8 cellular contexts compared by ENCODE assay signal in the genomic region with DNA sequence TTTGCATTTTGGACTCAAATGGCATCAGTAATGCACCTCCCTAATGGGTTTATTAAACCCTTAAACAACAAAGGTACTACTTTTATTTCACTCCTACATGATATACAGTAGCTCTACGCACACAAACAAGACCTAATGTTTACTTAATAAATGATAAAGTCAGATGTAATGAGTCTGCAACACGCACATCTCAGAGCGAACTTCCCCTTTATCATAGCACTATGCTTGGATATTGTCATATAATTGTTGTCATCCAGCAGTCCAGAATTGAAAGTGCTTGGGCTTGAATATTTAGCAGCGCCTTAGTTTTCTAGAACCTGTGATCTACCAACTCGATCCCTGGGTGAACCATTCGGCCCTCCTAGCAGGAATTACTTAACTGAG. TPM values are rescaled to one million over a fixed set of nuclear protein-coding genes. Genes with fewer than 3 reads are reported as not detected.
DNase-seq lines count a peak whose midpoint lies in the region; ATAC-seq and TF ChIP-seq lines count a peak whose summit lies in the region.

No MANE protein-coding gene starts in this region.

- DNase-seq in activated CD4-positive, alpha-beta T cell treated with anti-CD3 and anti-CD28 coated beads for 36 hours = no peak
- no peak for DNase-seq in activated CD4-positive, alpha-beta T cell treated with anti-CD3 and anti-CD28 coated beads for 1 hour
- peak in 1 of 2 experiments; percentile 72 for DNase-seq in HL-60 (ENCODE audit: low read depth in 1 of 2, low spot score in 1 of 2)
- no peak for DNase-seq in activated CD8-positive, alpha-beta T cell treated with anti-CD3 and anti-CD28 coated beads, Interleukin-2, amount 10 ng/mL, durations not matched to agents 7 days and 5 days
- DNase-seq in stimulated activated naive CD8-positive, alpha-beta T cell treated with anti-CD3 and anti-CD28 coated beads, Interleukin-15, amount 100 ng/mL, for 72 hours = no peak
- DNase-seq in HCEC 1CT = no peak

- H3K36me3 Mint-ChIP-seq in activated CD4-positive, alpha-beta T cell treated with anti-CD3 and anti-CD28 coated beads for 36 hours (ENCODE audit: low read depth) = peaks cover 4% of the 10 kb centered on the region
- peaks cover 27% of the 10 kb centered on the region for H3K36me3 Mint-ChIP-seq in activated CD8-positive, alpha-beta T cell treated with anti-CD3 and anti-CD28 coated beads, Interleukin-2, amount 10 ng/mL, durations not matched to agents 7 days and 5 days (ENCODE audit: low read depth)

- peaks cover 37% of the 10 kb centered on the region for H3K4me1 Mint-ChIP-seq in activated CD4-positive, alpha-beta T cell treated with anti-CD3 and anti-CD28 coated beads for 36 hours
- H3K4me1 Mint-ChIP-seq in activated CD8-positive, alpha-beta T cell treated with anti-CD3 and anti-CD28 coated beads, Interleukin-2, amount 10 ng/mL, durations not matched to agents 7 days and 5 days (ENCODE audit: low read depth) = peaks cover 34% of the 10 kb centered on the region
- H3K4me1 Mint-ChIP-seq in stimulated activated naive CD8-positive, alpha-beta T cell treated with anti-CD3 and anti-CD28 coated beads, Interleukin-15, amount 100 ng/mL, for 72 hours = peaks cover 44% of the 10 kb centered on the region

- H3K27ac Mint-ChIP-seq in activated CD4-positive, alpha-beta T cell treated with anti-CD3 and anti-CD28 coated beads for 36 hours = peak overlapping the region; percentile 86
- peak overlapping the region; percentile 85 for H3K27ac Mint-ChIP-seq in activated CD8-positive, alpha-beta T cell treated with anti-CD3 and anti-CD28 coated beads, Interleukin-2, amount 10 ng/mL, durations not matched to agents 7 days and 5 days
- H3K27ac Mint-ChIP-seq in stimulated activated naive CD8-positive, alpha-beta T cell treated with anti-CD3 and anti-CD28 coated beads, Interleukin-15, amount 100 ng/mL, for 72 hours = peak overlapping the region; percentile 98 to 99

- peak; percentile 14 for ATAC-seq in activated CD4-positive, alpha-beta T cell treated with anti-CD3 and anti-CD28 coated beads for 36 hours
- ATAC-seq in activated CD8-positive, alpha-beta T cell treated with anti-CD3 and anti-CD28 coated beads, Interleukin-2, amount 10 ng/mL, durations not matched to agents 7 days and 5 days = no peak
- peak; percentile 41 for ATAC-seq in stimulated activated naive CD8-positive, alpha-beta T cell treated with anti-CD3 and anti-CD28 coated beads, Interleukin-15, amount 100 ng/mL, for 72 hours
- ATAC-seq in GM19455 (IDR thresholded peaks at IDR 0.05; ENCODE audit: unreplicated experiment) = no peak

- POLR2A ChIA-PET in activated CD4-positive, alpha-beta T cell treated with anti-CD3 and anti-CD28 coated beads for 36 hours (lab: Charles Lee) = no interaction called here
- POLR2A ChIA-PET in activated CD8-positive, alpha-beta T cell treated with anti-CD3 and anti-CD28 coated beads, Interleukin-2, amount 10 ng/mL, durations not matched to agents 7 days and 5 days (lab: Charles Lee) = interaction anchor here (0.6 to 1.5 kb wide), 3 partner anchors 55 to 241 kb away, joined by 3 to 5 read pairs (median 5); no protein-coding TSS in a partner anchor

- H3K27me3 Mint-ChIP-seq in activated CD4-positive, alpha-beta T cell treated with anti-CD3 and anti-CD28 coated beads for 36 hours = peaks cover 6% of the 10 kb centered on the region
- H3K27me3 Mint-ChIP-seq in activated CD8-positive, alpha-beta T cell treated with anti-CD3 and anti-CD28 coated beads, Interleukin-2, amount 10 ng/mL, durations not matched to agents 7 days and 5 days (ENCODE audit: low read depth) = peaks cover 3% of the 10 kb centered on the region
- H3K27me3 Mint-ChIP-seq in stimulated activated naive CD8-positive, alpha-beta T cell treated with anti-CD3 and anti-CD28 coated beads, Interleukin-15, amount 100 ng/mL, for 72 hours = no peaks in the 10 kb centered on the region

- intact Hi-C loops in activated CD4-positive, alpha-beta T cell treated with anti-CD3 and anti-CD28 coated beads for 36 hours (cut with DNase I, micrococcal nuclease) = loop anchor here (1.0 to 10.0 kb wide), 16 partner anchors 53 to 1390 kb away; partner anchors contain the start of genes ATP12A (in 2 of the 2), MIPEP (in 1 of the 2), NUP58 (in 1 of the 2) and SPATA13 (in 1 of the 2)

- TF ChIP-seq CTCF in HL-60 (IDR thresholded peaks at IDR 0.05; ENCODE audit: insufficient read depth, low read length) = no peak

- peak overlapping the region; percentile 74 for H3K4me3 Mint-ChIP-seq in activated CD4-positive, alpha-beta T cell treated with anti-CD3 and anti-CD28 coated beads for 36 hours
- H3K4me3 Mint-ChIP-seq in activated CD8-positive, alpha-beta T cell treated with anti-CD3 and anti-CD28 coated beads, Interleukin-2, amount 10 ng/mL, durations not matched to agents 7 days and 5 days = peak overlapping the region; percentile 91
- H3K4me3 Mint-ChIP-seq in stimulated activated naive CD8-positive, alpha-beta T cell treated with anti-CD3 and anti-CD28 coated beads, Interleukin-15, amount 100 ng/mL, for 72 hours = peak overlapping the region; percentile 75 to 99

- no peaks in the 10 kb centered on the region for H3K27me3 ChIP-seq in HL-60 (ENCODE audit: insufficient read depth, poor library complexity, severe bottlenecking)

- H3K4me3 ChIP-seq in HL-60 (replicated peaks; ENCODE audit: insufficient read depth, low read length) = peak overlapping the region; percentile 53
- H3K4me3 ChIP-seq in iPS-11a (ENCODE audit: low read depth, low read length) = peak overlapping the region; percentile 90

- CTCF ChIA-PET in activated CD4-positive, alpha-beta T cell treated with anti-CD3 and anti-CD28 coated beads for 36 hours (lab: Charles Lee) = interaction anchor here (0.6 to 1.7 kb wide), 2 partner anchors 30 to 237 kb away, joined by 3 to 6 read pairs; no protein-coding TSS in a partner anchor
- CTCF ChIA-PET in activated CD8-positive, alpha-beta T cell treated with anti-CD3 and anti-CD28 coated beads, Interleukin-2, amount 10 ng/mL, durations not matched to agents 7 days and 5 days (lab: Charles Lee) = interaction anchor here (1.0 kb wide), 1 partner anchor 247 kb away, joined by 3 read pairs; no protein-coding TSS in a partner anchor

- peak overlapping the region; percentile 99 for H3K27ac ChIP-seq in HL-60 (replicated peaks)

- no peaks in the 10 kb centered on the region for H3K9me3 Mint-ChIP-seq in activated CD4-positive, alpha-beta T cell treated with anti-CD3 and anti-CD28 coated beads for 36 hours (ENCODE audit: low read depth)
- no peaks in the 10 kb centered on the region for H3K9me3 Mint-ChIP-seq in activated CD8-positive, alpha-beta T cell treated with anti-CD3 and anti-CD28 coated beads, Interleukin-2, amount 10 ng/mL, durations not matched to agents 7 days and 5 days (ENCODE audit: insufficient read depth)
- no peaks in the 10 kb centered on the region for H3K9me3 Mint-ChIP-seq in stimulated activated naive CD8-positive, alpha-beta T cell treated with anti-CD3 and anti-CD28 coated beads, Interleukin-15, amount 100 ng/mL, for 72 hours

RNA-seq across cellular contexts. Expression of gene PARP4, which starts 0.8 kb away (rescaled TPM):
- total RNA-seq in activated CD4-positive, alpha-beta T cell treated with anti-CD3 and anti-CD28 coated beads for 36 hours = 10 to 100 TPM; 24.6 to 29.1 TPM
- 10 to 100 TPM; 52.1 to 53.5 TPM for total RNA-seq in activated CD8-positive, alpha-beta T cell treated with anti-CD3 and anti-CD28 coated beads, Interleukin-2, amount 10 ng/mL, durations not matched to agents 7 days and 5 days

Comparison
In these comparisons a context has a peak if more than half of its experiments do, and no peak if none do; other contexts are left out.
1. ATAC-seq: peak in activated CD4-positive, alpha-beta T cell treated with anti-CD3 and anti-CD28 coated beads for 36 hours (single experiment) and stimulated activated naive CD8-positive, alpha-beta T cell treated with anti-CD3 and anti-CD28 coated beads, Interleukin-15, amount 100 ng/mL, for 72 hours (single experiment); none in activated CD8-positive, alpha-beta T cell treated with anti-CD3 and anti-CD28 coated beads, Interleukin-2, amount 10 ng/mL, durations not matched to agents 7 days and 5 days (single experiment) and GM19455 (single experiment).
2. Peak in every context shown above with its lines, with median percentiles within 50 percentile points of each other: H3K27ac Mint-ChIP-seq and H3K4me3 Mint-ChIP-seq.